Comparison of ENCODE assay signal across 16 cellular contexts in genomic region chr2:105407946-105408743, GRCh38.
"Had no signal": no experiment of that assay in that cellular context is flagged by ENCODE, and none has a peak within 500 bp of the region (broad histone marks: within the 10 kb centered on the region; RNA-seq: fewer than 3 reads in every experiment).

No MANE protein-coding gene starts in this region.

- H3K9me3 Mint-ChIP-seq: activated naive CD8-positive, alpha-beta T cell treated with anti-CD3 and anti-CD28 coated beads for 36 hours; activated T-helper 1 cell treated with anti-CD3 and anti-CD28 coated beads, Interleukin-12 subunit alpha, Interleukin-12 subunit beta, Interleukin-2, Interleukin-4 antibody, amounts not matched to agents 30 ng/mL and 10 ng/mL and 1 ng/mL, durations not matched to agents 14 hours and 24 hours and 36 hours; nephron; stimulated activated memory B cell treated with anti-CD40 and anti-IgM and Interleukin-4, amounts not matched to agents 10 μg/mL and 1 μg/mL and 100 μg/mL, for 72 hours; T-cell had no signal

- ATAC-seq: activated CD4-positive, CD25-positive, alpha-beta regulatory T cell treated with anti-CD3 and anti-CD28 coated beads, Interleukin-2, amount 50 U/mL, for 24 hours; gastroesophageal sphincter; left lung; stimulated activated memory B cell treated with anti-CD40 and anti-IgM and Interleukin-4, amounts not matched to agents 10 μg/mL and 1 μg/mL and 100 μg/mL, for 72 hours; T-cell had no signal

- H3K4me3 Mint-ChIP-seq: activated naive CD8-positive, alpha-beta T cell treated with anti-CD3 and anti-CD28 coated beads for 36 hours; activated T-helper 1 cell treated with anti-CD3 and anti-CD28 coated beads, Interleukin-12 subunit alpha, Interleukin-12 subunit beta, Interleukin-2, Interleukin-4 antibody, amounts not matched to agents 30 ng/mL and 10 ng/mL and 1 ng/mL, durations not matched to agents 14 hours and 24 hours and 36 hours; nephron; stimulated activated memory B cell treated with anti-CD40 and anti-IgM and Interleukin-4, amounts not matched to agents 10 μg/mL and 1 μg/mL and 100 μg/mL, for 72 hours; T-cell had no signal

- H3K36me3 Mint-ChIP-seq: activated naive CD8-positive, alpha-beta T cell treated with anti-CD3 and anti-CD28 coated beads for 36 hours; stimulated activated memory B cell treated with anti-CD40 and anti-IgM and Interleukin-4, amounts not matched to agents 10 μg/mL and 1 μg/mL and 100 μg/mL, for 72 hours; T-cell had no signal

- H3K9me3 ChIP-seq: gastroesophageal sphincter, left lung, thyroid gland, uterus had no signal

- H3K27ac Mint-ChIP-seq: activated T-helper 1 cell treated with anti-CD3 and anti-CD28 coated beads, Interleukin-12 subunit alpha, Interleukin-12 subunit beta, Interleukin-2, Interleukin-4 antibody, amounts not matched to agents 30 ng/mL and 10 ng/mL and 1 ng/mL, durations not matched to agents 14 hours and 24 hours and 36 hours; stimulated activated memory B cell treated with anti-CD40 and anti-IgM and Interleukin-4, amounts not matched to agents 10 μg/mL and 1 μg/mL and 100 μg/mL, for 72 hours; T-cell had no signal

- H3K4me3 ChIP-seq: dorsolateral prefrontal cortex, gastroesophageal sphincter, left lung, thyroid gland, uterus had no signal

- DNase-seq: activated naive CD8-positive, alpha-beta T cell treated with anti-CD3 and anti-CD28 coated beads for 36 hours; amygdala; dorsolateral prefrontal cortex; erythroblast; left lung; mesendoderm; stimulated activated CD4-positive, alpha-beta T cell treated with anti-CD3 and anti-CD28 coated beads, Interleukin-2, amount 100 ng/mL, for 48 hours; T-cell; T1000; thyroid gland; uterus had no signal

- H3K27me3 ChIP-seq: gastroesophageal sphincter, thyroid gland, uterus had no signal

- H3K27ac ChIP-seq: left lung had no signal

- H3K36me3 ChIP-seq: gastroesophageal sphincter, left lung, thyroid gland, uterus had no signal
